Comparison of ENCODE assay signal across 9 cellular contexts in genomic region chr1:160078392-160079195, GRCh38. TPM values are rescaled to one million over a fixed set of nuclear protein-coding genes. Genes with fewer than 3 reads are reported as not detected.
A peak's percentile ranks its signal among the peaks of the same experiment; 100 is the strongest.
DNase-seq lines count a peak whose midpoint lies in the region; ATAC-seq and TF ChIP-seq lines count a peak whose summit lies in the region.
"Had no signal": no experiment of that assay in that cellular context is flagged by ENCODE, and none has a peak within 500 bp of the region (broad histone marks: within the 10 kb centered on the region; RNA-seq: fewer than 3 reads in every experiment).

No MANE protein-coding gene starts in this region.

- peaks cover 0 to 4% (median 3%) of the 10 kb centered on the region in 3 donors for H3K4me1 Mint-ChIP-seq in CD8-positive, alpha-beta memory T cell
- H3K4me1 Mint-ChIP-seq in naive thymus-derived CD4-positive, alpha-beta T cell: peaks cover 0 to 10% (median 8%) of the 10 kb centered on the region in 7 donors

- H3K4me3 ChIP-seq in CD8-positive, alpha-beta memory T cell (ENCODE audit: low read length): no peak overlapping the region
- H3K4me3 ChIP-seq in MM.1S (ENCODE audit: low read length) (no peak overlapping the region), upper lobe of left lung (no peak overlapping the region)
- H3K4me3 ChIP-seq in naive thymus-derived CD4-positive, alpha-beta T cell (ENCODE audit: low read length): no peak overlapping the region
- H3K4me3 ChIP-seq: skin epidermis had no signal

- no peak overlapping the region; the same call in 1 of the 2 replicates for H3K9ac ChIP-seq in MM.1S (ENCODE audit: low read length)

- H3K79me2 ChIP-seq in MM.1S (ENCODE audit: low read length): no peaks in the 10 kb centered on the region

- peaks cover 38 to 79% of the 10 kb centered on the region in 2 donors for H3K27me3 Mint-ChIP-seq in CD8-positive, alpha-beta memory T cell
- peaks cover 52 to 78% (median 65%) of the 10 kb centered on the region in 5 donors for H3K27me3 Mint-ChIP-seq in naive thymus-derived CD4-positive, alpha-beta T cell

- no peak overlapping the region for H3K27ac ChIP-seq in CD8-positive, alpha-beta memory T cell (ENCODE audit: low read depth, low read length)
- H3K27ac ChIP-seq in MM.1S (ENCODE audit: low read length) (no peak overlapping the region), upper lobe of left lung (no peak overlapping the region)
- no peak overlapping the region for H3K27ac ChIP-seq in naive thymus-derived CD4-positive, alpha-beta T cell (ENCODE audit: low read depth, low read length)
- H3K27ac ChIP-seq: skin epidermis had no signal

- H3K4me1 ChIP-seq in CD8-positive, alpha-beta memory T cell (ENCODE audit: insufficient read depth, low read length): peaks cover 2% of the 10 kb centered on the region
- peaks cover 25% of the 10 kb centered on the region for H3K4me1 ChIP-seq in MM.1S (ENCODE audit: low read length)
- H3K4me1 ChIP-seq in naive thymus-derived CD4-positive, alpha-beta T cell (ENCODE audit: control insufficient read depth in 2 of 2, insufficient read depth in 2 of 2, low read length in 2 of 2): peaks cover 0 to 2% of the 10 kb centered on the region in 2 donors
- H3K4me1 ChIP-seq in upper lobe of left lung: peaks cover 0 to 4% (median 1%) of the 10 kb centered on the region in 4 donors

- H4K20me1 ChIP-seq in MM.1S (ENCODE audit: insufficient read depth, low read length): no peaks in the 10 kb centered on the region

- WGBS in upper lobe of left lung, 2 donors: 25 to 28% methylated on average over 9 of the region's 9 CpGs

- TF ChIP-seq CTCF in MM.1S (IDR thresholded peaks at IDR 0.05; ENCODE audit: low read length) (peak; percentile 100), upper lobe of left lung (IDR thresholded peaks at IDR 0.05) (peak; percentile 47 to 70 (median 63))

- ATAC-seq in GM21367 (IDR thresholded peaks at IDR 0.05; ENCODE audit: unreplicated experiment) (peak; percentile 78), upper lobe of left lung (ENCODE audit: low FRiP score in 2 of 2) (peak; percentile 66 to 68)
- peak; percentile 91 for ATAC-seq in naive thymus-derived CD4-positive, alpha-beta T cell

- H2AFZ ChIP-seq in MM.1S (ENCODE audit: low read length): peak overlapping the region; percentile 74

- no peaks in the 10 kb centered on the region for H3K9me3 Mint-ChIP-seq in CD8-positive, alpha-beta memory T cell
- peaks cover 0 to 2% (median 0%) of the 10 kb centered on the region in 11 donors for H3K9me3 Mint-ChIP-seq in naive thymus-derived CD4-positive, alpha-beta T cell

- no peaks in the 10 kb centered on the region for H3K9me3 ChIP-seq in CD8-positive, alpha-beta memory T cell (ENCODE audit: low read length)
- H3K9me3 ChIP-seq in MM.1S (replicated peaks; ENCODE audit: insufficient read depth, low read length): no peaks in the 10 kb centered on the region
- H3K9me3 ChIP-seq in naive thymus-derived CD4-positive, alpha-beta T cell (ENCODE audit: control insufficient read depth in 2 of 3, low read length in 3 of 3): no peaks in the 10 kb centered on the region
- H3K9me3 ChIP-seq in upper lobe of left lung: no peaks in the 10 kb centered on the region

- TF ChIP-seq POLR2A in upper lobe of left lung (IDR thresholded peaks at IDR 0.05): no peak

- H3K9me2 ChIP-seq in MM.1S (replicated peaks; ENCODE audit: insufficient read depth, low read length): no peaks in the 10 kb centered on the region

- H3K27ac Mint-ChIP-seq in CD8-positive, alpha-beta memory T cell: no peak overlapping the region
- H3K27ac Mint-ChIP-seq in naive thymus-derived CD4-positive, alpha-beta T cell: peak overlapping the region in 1 of 9 donors; percentile 4

- no peaks in the 10 kb centered on the region for H3K36me3 ChIP-seq in CD8-positive, alpha-beta memory T cell (ENCODE audit: insufficient read depth, low read length)
- H3K36me3 ChIP-seq in MM.1S (replicated peaks; ENCODE audit: insufficient read depth, low read length) (no peaks in the 10 kb centered on the region), upper lobe of left lung (no peaks in the 10 kb centered on the region)
- H3K36me3 ChIP-seq in naive thymus-derived CD4-positive, alpha-beta T cell (ENCODE audit: control insufficient read depth in 2 of 3, insufficient read depth in 3 of 3, low read length in 3 of 3): no peaks in the 10 kb centered on the region

- CTCF ChIA-PET in CD8-positive, alpha-beta memory T cell (lab: Charles Lee): interaction anchor here (0.6 to 3.5 kb wide), 16 partner anchors 9 to 298 kb away, joined by 3 to 23 read pairs (median 4); partner anchors contain the start of genes IGSF9 and PIGM
- CTCF ChIA-PET in naive thymus-derived CD4-positive, alpha-beta T cell (lab: Charles Lee): interaction anchor here (0.8 to 5.2 kb wide), 12 partner anchors 9 to 150 kb away, joined by 3 to 58 read pairs (median 4); partner anchors contain the start of gene PIGM

- H3K27me3 ChIP-seq in CD8-positive, alpha-beta memory T cell (ENCODE audit: insufficient read depth, low read length, poor library complexity, severe bottlenecking): peaks cover 42% of the 10 kb centered on the region
- peaks cover 33% of the 10 kb centered on the region for H3K27me3 ChIP-seq in MM.1S (replicated peaks; ENCODE audit: insufficient read depth, low read length)
- peaks cover 17% of the 10 kb centered on the region in 2 donors for H3K27me3 ChIP-seq in naive thymus-derived CD4-positive, alpha-beta T cell (ENCODE audit: control insufficient read depth in 2 of 2, insufficient read depth in 2 of 2, low read length in 2 of 2)
- H3K27me3 ChIP-seq in upper lobe of left lung: peaks cover 0 to 17% (median 7%) of the 10 kb centered on the region in 4 donors

- POLR2A ChIA-PET in CD8-positive, alpha-beta memory T cell (lab: Charles Lee): no interaction called here
- POLR2A ChIA-PET in naive thymus-derived CD4-positive, alpha-beta T cell (lab: Charles Lee): interaction anchor here (0.7 kb wide), 1 partner anchor 22 kb away, joined by 3 read pairs; no protein-coding TSS in a partner anchor

- TF ChIP-seq EP300 in upper lobe of left lung (IDR thresholded peaks at IDR 0.05): no peak

- H3F3A ChIP-seq in MM.1S (ENCODE audit: insufficient read depth, low read length): peaks cover 9% of the 10 kb centered on the region; the same call in 1 of the 2 replicates

- no peak overlapping the region for H3K4me3 Mint-ChIP-seq in CD8-positive, alpha-beta memory T cell
- no peak overlapping the region for H3K4me3 Mint-ChIP-seq in naive thymus-derived CD4-positive, alpha-beta T cell

- peak in 4 of 5 donors; percentile 36 to 51 (median 43) for DNase-seq in CD8-positive, alpha-beta memory T cell
- peak; percentile 63 for DNase-seq in MM.1S
- DNase-seq in activated CD4-positive, alpha-beta T cell treated with anti-CD3 and anti-CD28 coated beads for 24 hours (ENCODE audit: low read depth in 2 of 2): peak; percentile 38 to 46
- DNase-seq in ecto neural progenitor cell (ENCODE audit: low spot score): peak; percentile 78
- peak; percentile 32 to 64 (median 53) for DNase-seq in naive thymus-derived CD4-positive, alpha-beta T cell
- peak; percentile 48 to 81 for DNase-seq in upper lobe of left lung
- no peak for DNase-seq in inferior parietal cortex (ENCODE audit: extremely low spot score)

- no peaks in the 10 kb centered on the region for H3K36me3 Mint-ChIP-seq in CD8-positive, alpha-beta memory T cell
- no peaks in the 10 kb centered on the region for H3K36me3 Mint-ChIP-seq in naive thymus-derived CD4-positive, alpha-beta T cell

- intact Hi-C loops in naive thymus-derived CD4-positive, alpha-beta T cell (cut with micrococcal nuclease): loop anchor here in 1 of 2 donors (1.0 kb wide), 1 partner anchor 32 kb away; no protein-coding TSS in a partner anchor

- peak overlapping the region; percentile 54; the same call in 1 of the 2 replicates for H3K4me2 ChIP-seq in MM.1S (ENCODE audit: low read depth, low read length)

RNA-seq across cellular contexts. Expression of gene KCNJ9, which starts 2.7 kb away (rescaled TPM):
- under 1 TPM in 1 of 2 experiments, not detected in 1; 0.04 TPM for total RNA-seq in CD8-positive, alpha-beta memory T cell
- polyA plus RNA-seq in CD8-positive, alpha-beta memory T cell: not detected
- total RNA-seq in naive thymus-derived CD4-positive, alpha-beta T cell: not detected
- polyA plus RNA-seq in naive thymus-derived CD4-positive, alpha-beta T cell: under 1 TPM; 0.06 to 0.08 TPM
- not detected for total RNA-seq in upper lobe of left lung

RNA-seq across cellular contexts. Expression of gene KCNJ10, which starts 8.6 kb away (rescaled TPM):
- under 1 TPM in 1 of 2 experiments, not detected in 1; 0.13 TPM for total RNA-seq in CD8-positive, alpha-beta memory T cell
- polyA plus RNA-seq in CD8-positive, alpha-beta memory T cell: not detected
- total RNA-seq in naive thymus-derived CD4-positive, alpha-beta T cell: under 1 TPM in 1 of 5 experiments, not detected in 4; 0.32 TPM
- under 1 TPM in 1 of 2 donors, not detected in 1; 0.29 TPM for polyA plus RNA-seq in naive thymus-derived CD4-positive, alpha-beta T cell
- under 1 TPM in 1 of 6 donors, not detected in 5; 0.11 TPM for total RNA-seq in upper lobe of left lung

RNA-seq across cellular contexts. Expression of gene IGSF8, which starts 19.8 kb away (rescaled TPM):
- 10 to 100 TPM; 39.5 to 42.7 TPM for total RNA-seq in CD8-positive, alpha-beta memory T cell
- 59.2 TPM for polyA plus RNA-seq in CD8-positive, alpha-beta memory T cell
- total RNA-seq in naive thymus-derived CD4-positive, alpha-beta T cell: 10 to 100 TPM; 31.9 to 68.7 (median 44.8) TPM
- polyA plus RNA-seq in naive thymus-derived CD4-positive, alpha-beta T cell: 10 to 100 TPM; 38.6 to 60.9 TPM
- total RNA-seq in upper lobe of left lung: 10 to 100 TPM; 13.6 to 43.8 (median 36.9) TPM

RNA-seq across cellular contexts. Expression of gene ATP1A2, which starts 37.0 kb away (rescaled TPM):
- total RNA-seq in CD8-positive, alpha-beta memory T cell: not detected
- polyA plus RNA-seq in CD8-positive, alpha-beta memory T cell: not detected
- not detected for total RNA-seq in naive thymus-derived CD4-positive, alpha-beta T cell
- not detected for polyA plus RNA-seq in naive thymus-derived CD4-positive, alpha-beta T cell
- 10 to 100 TPM in 2 of 6 donors, 1 to 10 TPM in 4; 2.2 to 36.7 (median 3.8) TPM for total RNA-seq in upper lobe of left lung

RNA-seq across cellular contexts. Expression of gene PIGM, which starts 46.8 kb away (rescaled TPM):
- total RNA-seq in CD8-positive, alpha-beta memory T cell: 1 to 10 TPM; 6.5 to 6.9 TPM
- polyA plus RNA-seq in CD8-positive, alpha-beta memory T cell: 3.2 TPM
- total RNA-seq in naive thymus-derived CD4-positive, alpha-beta T cell: 10 to 100 TPM in 2 of 5 experiments, 1 to 10 TPM in 3; 4.0 to 11.4 (median 7.0) TPM
- 1 to 10 TPM; 4.1 to 5.0 TPM for polyA plus RNA-seq in naive thymus-derived CD4-positive, alpha-beta T cell
- total RNA-seq in upper lobe of left lung: 1 to 10 TPM; 2.8 to 6.5 (median 6.0) TPM
